In genomic region chr14:21454843-21455550, GRCh38 we compare ENCODE assay signal across 8 cellular contexts. TPM values are rescaled to one million over a fixed set of nuclear protein-coding genes. Genes with fewer than 3 reads are reported as not detected.
DNase-seq lines count a peak whose midpoint lies in the region; ATAC-seq and TF ChIP-seq lines count a peak whose summit lies in the region.

No MANE protein-coding gene starts in this region.

- peaks cover 56% of the 10 kb centered on the region for H3K4me1 ChIP-seq in CD4-positive, alpha-beta memory T cell (ENCODE audit: insufficient read depth, low read length)
- peaks cover 27% of the 10 kb centered on the region for H3K4me1 ChIP-seq in body of pancreas
- peaks cover 44% of the 10 kb centered on the region for H3K4me1 ChIP-seq in lower lobe of right lung
- peaks cover 2% of the 10 kb centered on the region for H3K4me1 ChIP-seq in urinary bladder (ENCODE audit: insufficient read depth)

- H3K4me3 ChIP-seq in CD4-positive, alpha-beta memory T cell (ENCODE audit: low read length in 2 of 2): peak overlapping the region; percentile 43 to 77
- peak overlapping the region; percentile 90 for H3K4me3 ChIP-seq in LNCaP clone FGC (ENCODE audit: low read depth, low read length)
- peak overlapping the region; percentile 35 to 53 for H3K4me3 ChIP-seq in body of pancreas
- H3K4me3 ChIP-seq in lower lobe of right lung: peak overlapping the region; percentile 72
- H3K4me3 ChIP-seq in urinary bladder (ENCODE audit: low read depth, low read length): peak overlapping the region; percentile 84

- H3K9me3 Mint-ChIP-seq in CD4-positive, alpha-beta memory T cell: no peaks in the 10 kb centered on the region

- H3K4me3 Mint-ChIP-seq in CD4-positive, alpha-beta memory T cell: peak overlapping the region; percentile 93 to 99 (median 96)

- no peaks in the 10 kb centered on the region for H3K9me3 ChIP-seq in CD4-positive, alpha-beta memory T cell (ENCODE audit: control insufficient read depth in 1 of 2, low read length in 2 of 2)
- H3K9me3 ChIP-seq in body of pancreas: no peaks in the 10 kb centered on the region
- H3K9me3 ChIP-seq in lower lobe of right lung: no peaks in the 10 kb centered on the region

- no peaks in the 10 kb centered on the region for H3K27me3 Mint-ChIP-seq in CD4-positive, alpha-beta memory T cell

- intact Hi-C loops in CD4-positive, alpha-beta memory T cell (cut with micrococcal nuclease): no loop called here
- intact Hi-C loops in body of pancreas (cut with DNase I) (no loop called here), lower lobe of right lung (cut with DNase I) (no loop called here)

- peak overlapping the region; percentile 88 for H3K27ac ChIP-seq in CD4-positive, alpha-beta memory T cell (ENCODE audit: low read depth, low read length)
- H3K27ac ChIP-seq in body of pancreas (peak overlapping the region; percentile 37 to 98 (median 96)), lower lobe of right lung (peak overlapping the region; percentile 93), urinary bladder (ENCODE audit: low read depth) (no peak overlapping the region)

- no peaks in the 10 kb centered on the region for H3K27me3 ChIP-seq in CD4-positive, alpha-beta memory T cell (ENCODE audit: insufficient read depth, low read length)
- H3K27me3 ChIP-seq in body of pancreas (no peaks in the 10 kb centered on the region), lower lobe of right lung (ENCODE audit: low read depth) (no peaks in the 10 kb centered on the region)

- CTCF ChIA-PET in CD4-positive, alpha-beta memory T cell (lab: Charles Lee; ENCODE audit: partially characterized antibody): interaction anchor here (1.0 to 5.7 kb wide), 9 partner anchors 11 to 190 kb away, joined by 3 to 82 read pairs (median 7); partner anchors contain the start of genes METTL3, RAB2B, SALL2 and TOX4

- POLR2A ChIA-PET in CD4-positive, alpha-beta memory T cell (lab: Charles Lee; ENCODE audit: partially characterized antibody): interaction anchor here (0.6 to 6.1 kb wide), 14 partner anchors 9 to 1311 kb away, joined by 3 to 171 read pairs (median 7); partner anchors contain the start of genes APEX1, DAD1, METTL3 and RAB2B

- peak; percentile 26 to 73 (median 33) for DNase-seq in CD4-positive, alpha-beta memory T cell
- DNase-seq in LNCaP clone FGC (ENCODE audit: low read depth) (no peak), body of pancreas (no peak), lower lobe of right lung (no peak), NCI-H226 (no peak)
- DNase-seq in stimulated activated CD8-positive, alpha-beta memory T cell treated with anti-CD3 and anti-CD28 coated beads, Interleukin-4, amount 100 ng/mL, for 48 hours: no peak

- TF ChIP-seq CTCF in LNCaP clone FGC (IDR thresholded peaks at IDR 0.05; ENCODE audit: control insufficient read depth, extremely low read depth, insufficient read depth) (no peak), body of pancreas (IDR thresholded peaks at IDR 0.05) (no peak), lower lobe of right lung (IDR thresholded peaks at IDR 0.05) (no peak)

- WGBS in body of pancreas, 2 donors: 8 to 11% methylated on average over 15 of the region's 15 CpGs
- 25% methylated on average over 15 of the region's 15 CpGs for WGBS in urinary bladder

- ATAC-seq in body of pancreas (no peak), lower lobe of right lung (no peak), GM21360 (IDR thresholded peaks at IDR 0.05; ENCODE audit: unreplicated experiment) (no peak)

- H3K36me3 ChIP-seq in CD4-positive, alpha-beta memory T cell (ENCODE audit: insufficient read depth, low read length): peaks cover 3% of the 10 kb centered on the region
- H3K36me3 ChIP-seq in body of pancreas (replicated peaks in 1 of 2; ENCODE audit: insufficient read depth in 1 of 2, low read depth in 2 of 2): no peaks in the 10 kb centered on the region
- peaks cover 16% of the 10 kb centered on the region for H3K36me3 ChIP-seq in lower lobe of right lung
- H3K36me3 ChIP-seq in urinary bladder (ENCODE audit: insufficient read depth): no peaks in the 10 kb centered on the region

- no peak for TF ChIP-seq POLR2A in body of pancreas (IDR thresholded peaks at IDR 0.05)

- H3K36me3 Mint-ChIP-seq in CD4-positive, alpha-beta memory T cell: peaks cover 4 to 48% of the 10 kb centered on the region in 2 donors

- peaks cover 30 to 57% (median 43%) of the 10 kb centered on the region in 4 donors for H3K4me1 Mint-ChIP-seq in CD4-positive, alpha-beta memory T cell

- peak overlapping the region; percentile 94 to 100 (median 99) for H3K27ac Mint-ChIP-seq in CD4-positive, alpha-beta memory T cell

RNA-seq across cellular contexts. Expression of gene CHD8, which starts 0.9 kb away (rescaled TPM):
- 100 to 1,000 TPM; 131 to 132 TPM for total RNA-seq in CD4-positive, alpha-beta memory T cell
- 10 to 100 TPM in 1 of 2 donors, 1 to 10 TPM in 1; 10.0 to 38.4 TPM for polyA plus RNA-seq in CD4-positive, alpha-beta memory T cell
- total RNA-seq in body of pancreas: 10 to 100 TPM; 33.2 to 72.2 TPM
- 74.6 TPM for total RNA-seq in lower lobe of right lung
- total RNA-seq in urinary bladder: 65.3 TPM
- 29.9 TPM for polyA plus RNA-seq in urinary bladder

RNA-seq across cellular contexts. Expression of gene RAB2B, which starts 21.8 kb away (rescaled TPM):
- total RNA-seq in CD4-positive, alpha-beta memory T cell: 10 to 100 TPM; 29.3 to 30.4 TPM
- 10 to 100 TPM in 1 of 2 donors, 1 to 10 TPM in 1; 8.3 to 14.9 TPM for polyA plus RNA-seq in CD4-positive, alpha-beta memory T cell
- 10 to 100 TPM; 13.5 to 15.6 TPM for total RNA-seq in body of pancreas
- total RNA-seq in lower lobe of right lung: 30.7 TPM
- 34.3 TPM for total RNA-seq in urinary bladder
- 21.5 TPM for polyA plus RNA-seq in urinary bladder

RNA-seq across cellular contexts. Expression of gene TOX4, which starts 22.0 kb away (rescaled TPM):
- total RNA-seq in CD4-positive, alpha-beta memory T cell: 10 to 100 TPM; 83.6 to 86.0 TPM
- polyA plus RNA-seq in CD4-positive, alpha-beta memory T cell: 10 to 100 TPM; 81.8 to 86.2 TPM
- total RNA-seq in body of pancreas (10 to 100 TPM; 13.2 to 31.6 TPM), lower lobe of right lung (72.2 TPM), urinary bladder (25.9 TPM)
- polyA plus RNA-seq in urinary bladder: 46.5 TPM

RNA-seq across cellular contexts. Expression of gene METTL3, which starts 56.1 kb away (rescaled TPM):
- 10 to 100 TPM; 93.4 to 98.9 TPM for total RNA-seq in CD4-positive, alpha-beta memory T cell
- polyA plus RNA-seq in CD4-positive, alpha-beta memory T cell: 10 to 100 TPM; 20.1 to 27.7 TPM
- total RNA-seq in body of pancreas (10 to 100 TPM; 49.8 to 69.2 TPM), lower lobe of right lung (47.8 TPM), urinary bladder (64.4 TPM)
- 36.0 TPM for polyA plus RNA-seq in urinary bladder

Comparison
In these comparisons a context has a peak if more than half of its experiments do, and no peak if none do; other contexts are left out.
1. DNase-seq: peak in CD4-positive, alpha-beta memory T cell (5 of 5); none in LNCaP clone FGC (single experiment), body of pancreas (0 of 4), lower lobe of right lung (single experiment), stimulated activated CD8-positive, alpha-beta memory T cell treated with anti-CD3 and anti-CD28 coated beads, Interleukin-4, amount 100 ng/mL, for 48 hours (single experiment) and NCI-H226 (single experiment).
2. Peak in every context shown above with its lines, with median percentiles within 50 percentile points of each other: H3K4me3 ChIP-seq.